Comparison of ENCODE assay signal across 12 cellular contexts in genomic region chr20:32387262-32387661, GRCh38. TPM values are rescaled to one million over a fixed set of nuclear protein-coding genes. Genes with fewer than 3 reads are reported as not detected.
DNase-seq lines count a peak whose midpoint lies in the region; ATAC-seq, FAIRE-seq and TF ChIP-seq lines count a peak whose summit lies in the region.
"Had no signal": no experiment of that assay in that cellular context is flagged by ENCODE, and none has a peak within 500 bp of the region (broad histone marks: within the 10 kb centered on the region; RNA-seq: fewer than 3 reads in every experiment).

No MANE protein-coding gene starts in this region.

- FAIRE-seq in H54 (lab: Jason Lieb, UNC), result no peak

- in situ Hi-C loops in GM13976 (cut with MboI; ENCODE audit: low sequenced_read_pairs, unreplicated experiment), result no loop called here

- no peak for ATAC-seq in esophagus mucosa
- ATAC-seq: heart right ventricle had no signal

- TF ChIP-seq POLR2A in H54 (IDR thresholded peaks at IDR 0.05; ENCODE audit: low read depth, low read length), result no peak

- TF ChIP-seq CTCF in GM13976 (IDR thresholded peaks at IDR 0.05; ENCODE audit: borderline replicate concordance, control extremely low read depth, extremely low read depth, insufficient read depth, missing control alignments), result no peak

- DNase-seq in DMS79 (lab: John Stamatoyannopoulos, UW) (peak; percentile 42), GM13976 (ENCODE audit: low spot score) (peak; percentile 43), T-helper 22 cell (ENCODE audit: low read depth) (peak; percentile 28), fibroblast of peridontal ligament (ENCODE audit: extremely low read depth) (peak; percentile 15), OCI-M2 (lab: John Stamatoyannopoulos, UW; ENCODE audit: unreplicated experiment) (no peak), NCI-H1105 treated with DMSO at 0.1 percent for 48 hours (lab: John Stamatoyannopoulos, UW) (no peak), H54 (ENCODE audit: insufficient read length, low spot score) (no peak)
- DNase-seq: activated B cell treated with CpG ODN at 0.5 μM for 24 hours, heart right ventricle, MM.1S, thyroid gland had no signal

RNA-seq across cellular contexts. Expression of gene ASXL1, which starts 29.1 kb away (rescaled TPM):
- 27.5 TPM for total RNA-seq in esophagus mucosa

Comparison
In these comparisons a context has a peak if more than half of its experiments do, and no peak if none do; other contexts are left out.
1. DNase-seq: peak in DMS79 (single experiment), GM13976 (single experiment), T-helper 22 cell (single experiment) and fibroblast of peridontal ligament (single experiment); none in OCI-M2 (single experiment), NCI-H1105 treated with DMSO at 0.1 percent for 48 hours (single experiment) and H54 (single experiment).